27 cellular contexts compared by ENCODE assay signal in genomic region chr3:132230156-132231000, GRCh38.
"Had no signal": no experiment of that assay in that cellular context is flagged by ENCODE, and none has a peak within 500 bp of the region (broad histone marks: within the 10 kb centered on the region; RNA-seq: fewer than 3 reads in every experiment).

No MANE protein-coding gene starts in this region.

- ATAC-seq: left colon, left lung, lower lobe of right lung, natural killer cell, right lobe of liver had no signal

- H3K4me1 Mint-ChIP-seq: mesothelial cell of epicardium, naive B cell, natural killer cell, nephron progenitor cell had no signal

- DNase-seq: head of caudate nucleus; hippocampal formation; kidney glomerular epithelial cell; left colon; left lung; lower lobe of right lung; mammary epithelial cell; mesendoderm; naive B cell; natural killer cell; nephron progenitor cell; occipital lobe; ovary; right lobe of liver; stimulated activated CD4-positive, alpha-beta T cell treated with anti-CD3 and anti-CD28 coated beads, Interleukin-1b, Interleukin-23, amount 100 ng/mL, for 48 hours; stimulated activated CD4-positive, alpha-beta T cell treated with anti-CD3 and anti-CD28 coated beads, Interleukin-2, amount 100 ng/mL, for 48 hours; stimulated activated naive CD4-positive, alpha-beta T cell treated with Interleukin-2 at 50 U/mL for 16 hours; tibial artery; uterus had no signal

- H3K4me3 ChIP-seq: left lung, lower lobe of right lung, neural progenitor cell, ovary, right atrium auricular region, right lobe of liver, smooth muscle cell, suprapubic skin, thoracic aorta, tibial artery, uterus had no signal

- H3K27ac Mint-ChIP-seq: mesothelial cell of epicardium, naive B cell, natural killer cell, nephron progenitor cell, neural progenitor cell, progenitor cell of endocrine pancreas, type B pancreatic cell had no signal

- H3K9me3 Mint-ChIP-seq: mesothelial cell of epicardium, naive B cell, nephron progenitor cell, neural progenitor cell had no signal

- H3K27me3 Mint-ChIP-seq: progenitor cell of endocrine pancreas had no signal

- H3K36me3 Mint-ChIP-seq: mesothelial cell of epicardium, naive B cell, natural killer cell, type B pancreatic cell had no signal

- H3K4me3 Mint-ChIP-seq: mesothelial cell of epicardium, naive B cell, natural killer cell, nephron progenitor cell, neural progenitor cell, type B pancreatic cell had no signal
